In the genomic region with DNA sequence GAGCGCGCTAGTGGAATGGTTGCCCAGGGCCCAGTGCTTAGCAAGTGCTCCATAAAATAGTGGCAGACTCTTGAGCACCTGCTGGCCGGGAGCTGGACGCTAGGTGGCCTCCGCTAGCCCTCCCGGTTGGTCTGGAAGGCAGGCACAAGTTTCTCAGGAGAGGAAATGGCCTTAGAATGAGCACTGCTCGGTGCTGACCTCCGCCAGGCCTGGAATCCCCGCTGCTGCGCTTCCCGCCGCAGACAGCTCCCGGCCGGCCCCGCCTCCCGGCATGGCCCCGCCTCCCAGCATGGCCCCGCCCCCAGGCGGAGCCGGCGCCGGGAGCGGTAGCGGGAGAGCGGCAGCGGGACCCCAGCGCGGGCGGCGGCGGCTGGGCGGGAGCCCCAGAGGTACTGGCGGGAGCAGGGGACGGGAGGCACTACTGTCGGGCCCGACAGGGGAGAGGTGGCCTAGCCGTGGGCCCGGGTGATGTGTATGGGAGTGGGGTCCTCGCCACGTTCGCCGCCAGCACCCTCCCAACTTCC, we compare ENCODE assay signal across 8 cellular contexts. TPM values are rescaled to one million over a fixed set of nuclear protein-coding genes. Genes with fewer than 3 reads are reported as not detected.
DNase-seq lines count a peak whose midpoint lies in the region; ATAC-seq, FAIRE-seq and TF ChIP-seq lines count a peak whose summit lies in the region.

A gene with protein sequence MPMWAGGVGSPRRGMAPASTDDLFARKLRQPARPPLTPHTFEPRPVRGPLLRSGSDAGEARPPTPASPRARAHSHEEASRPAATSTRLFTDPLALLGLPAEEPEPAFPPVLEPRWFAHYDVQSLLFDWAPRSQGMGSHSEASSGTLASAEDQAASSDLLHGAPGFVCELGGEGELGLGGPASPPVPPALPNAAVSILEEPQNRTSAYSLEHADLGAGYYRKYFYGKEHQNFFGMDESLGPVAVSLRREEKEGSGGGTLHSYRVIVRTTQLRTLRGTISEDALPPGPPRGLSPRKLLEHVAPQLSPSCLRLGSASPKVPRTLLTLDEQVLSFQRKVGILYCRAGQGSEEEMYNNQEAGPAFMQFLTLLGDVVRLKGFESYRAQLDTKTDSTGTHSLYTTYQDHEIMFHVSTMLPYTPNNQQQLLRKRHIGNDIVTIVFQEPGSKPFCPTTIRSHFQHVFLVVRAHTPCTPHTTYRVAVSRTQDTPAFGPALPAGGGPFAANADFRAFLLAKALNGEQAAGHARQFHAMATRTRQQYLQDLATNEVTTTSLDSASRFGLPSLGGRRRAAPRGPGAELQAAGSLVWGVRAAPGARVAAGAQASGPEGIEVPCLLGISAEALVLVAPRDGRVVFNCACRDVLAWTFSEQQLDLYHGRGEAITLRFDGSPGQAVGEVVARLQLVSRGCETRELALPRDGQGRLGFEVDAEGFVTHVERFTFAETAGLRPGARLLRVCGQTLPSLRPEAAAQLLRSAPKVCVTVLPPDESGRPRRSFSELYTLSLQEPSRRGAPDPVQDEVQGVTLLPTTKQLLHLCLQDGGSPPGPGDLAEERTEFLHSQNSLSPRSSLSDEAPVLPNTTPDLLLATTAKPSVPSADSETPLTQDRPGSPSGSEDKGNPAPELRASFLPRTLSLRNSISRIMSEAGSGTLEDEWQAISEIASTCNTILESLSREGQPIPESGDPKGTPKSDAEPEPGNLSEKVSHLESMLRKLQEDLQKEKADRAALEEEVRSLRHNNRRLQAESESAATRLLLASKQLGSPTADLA (plus strand): TSS at position 308 of the 524 bp plus-strand sequence. CDS start 2,821 bp downstream, outside the sequence.

- FAIRE-seq in GM12892 (lab: Jason Lieb, UNC), result peak; percentile 96

- H3K36me3 Mint-ChIP-seq in activated CD8-positive, alpha-beta T cell treated with anti-CD3 and anti-CD28 coated beads, Interleukin-2, amount 10 ng/mL, durations not matched to agents 7 days and 5 days (ENCODE audit: low read depth), result peaks cover 66% of the 10 kb centered on the region

- no peaks in the 10 kb centered on the region for H3K9me3 ChIP-seq in lung (ENCODE audit: control insufficient read depth in 2 of 2, insufficient read depth in 1 of 2, low read length in 1 of 2)

- H3K27me3 ChIP-seq in lung (ENCODE audit: control insufficient read depth, insufficient read depth), result no peaks in the 10 kb centered on the region

- H3K36me3 ChIP-seq in lung (ENCODE audit: control insufficient read depth in 2 of 2, insufficient read depth in 2 of 2, low read length in 2 of 2), result peaks cover 0 to 46% of the 10 kb centered on the region in 2 donors

- H3K4me1 Mint-ChIP-seq in activated CD8-positive, alpha-beta T cell treated with anti-CD3 and anti-CD28 coated beads, Interleukin-2, amount 10 ng/mL, durations not matched to agents 7 days and 5 days (ENCODE audit: low read depth), result peaks cover 68% of the 10 kb centered on the region

- no peaks in the 10 kb centered on the region for H3K9me3 Mint-ChIP-seq in activated CD8-positive, alpha-beta T cell treated with anti-CD3 and anti-CD28 coated beads, Interleukin-2, amount 10 ng/mL, durations not matched to agents 7 days and 5 days (ENCODE audit: insufficient read depth)

- ATAC-seq in HG02938 (IDR thresholded peaks at IDR 0.05; ENCODE audit: unreplicated experiment) (peak; percentile 33), lung (ENCODE audit: insufficient read depth, low FRiP score) (peak; percentile 87), GM18858 (IDR thresholded peaks at IDR 0.05; ENCODE audit: unreplicated experiment) (no peak)
- ATAC-seq in activated CD8-positive, alpha-beta T cell treated with anti-CD3 and anti-CD28 coated beads, Interleukin-2, amount 10 ng/mL, durations not matched to agents 7 days and 5 days, result peak; percentile 55

- H3K4me1 ChIP-seq in lung (ENCODE audit: control insufficient read depth in 2 of 2, insufficient read depth in 2 of 2, low read length in 2 of 2), result peaks cover 0 to 26% of the 10 kb centered on the region in 2 donors

- POLR2A ChIA-PET in activated CD8-positive, alpha-beta T cell treated with anti-CD3 and anti-CD28 coated beads, Interleukin-2, amount 10 ng/mL, durations not matched to agents 7 days and 5 days (lab: Charles Lee), result interaction anchor here (0.6 to 3.5 kb wide), 12 partner anchors 12 to 221 kb away, joined by 3 to 50 read pairs (median 6); a partner anchor contains a TSS

- peak within 1 kb of the TSS; percentile 72 for H3K4me3 ChIP-seq in lung

- H3K27ac ChIP-seq in lung (ENCODE audit: low read depth in 1 of 2, low read length in 1 of 2), result peak within 1 kb of the TSS; percentile 37 to 94

- peak; percentile 30 for TF ChIP-seq CTCF in lung (IDR thresholded peaks at IDR 0.05; ENCODE audit: control extremely low read depth, extremely low read depth)

- CTCF ChIA-PET in activated CD8-positive, alpha-beta T cell treated with anti-CD3 and anti-CD28 coated beads, Interleukin-2, amount 10 ng/mL, durations not matched to agents 7 days and 5 days (lab: Charles Lee), result interaction anchor here (0.9 to 3.3 kb wide), 13 partner anchors 12 to 246 kb away, joined by 3 to 25 read pairs (median 5); a partner anchor contains a TSS

- WGBS in lung, 2 donors, result 4 to 8% methylated on average over 29 to 42 of the region's 42 CpGs

- peak within 1 kb of the TSS; percentile 98 for H3K27ac Mint-ChIP-seq in activated CD8-positive, alpha-beta T cell treated with anti-CD3 and anti-CD28 coated beads, Interleukin-2, amount 10 ng/mL, durations not matched to agents 7 days and 5 days

- peak within 1 kb of the TSS; percentile 98 for H3K4me3 Mint-ChIP-seq in activated CD8-positive, alpha-beta T cell treated with anti-CD3 and anti-CD28 coated beads, Interleukin-2, amount 10 ng/mL, durations not matched to agents 7 days and 5 days

- TF ChIP-seq POLR2A in GM12892 (IDR thresholded peaks at IDR 0.05; ENCODE audit: low read depth, low read length), result peak; percentile 68; the same call in 1 of the 2 replicates

- no peaks in the 10 kb centered on the region for H3K27me3 Mint-ChIP-seq in activated CD8-positive, alpha-beta T cell treated with anti-CD3 and anti-CD28 coated beads, Interleukin-2, amount 10 ng/mL, durations not matched to agents 7 days and 5 days (ENCODE audit: low read depth)

- peak; percentile 80 for DNase-seq in GM12892 (ENCODE audit: insufficient read length)
- DNase-seq in NCI-H748 (lab: John Stamatoyannopoulos, UW; ENCODE audit: unreplicated experiment), result peak; percentile 79
- peak; percentile 72 for DNase-seq in activated CD8-positive, alpha-beta T cell treated with anti-CD3 and anti-CD28 coated beads, Interleukin-2, amount 10 ng/mL, durations not matched to agents 7 days and 5 days
- peak; percentile 62 for DNase-seq in effector CD8-positive, alpha-beta T cell (lab: John Stamatoyannopoulos, UW)
- peak; percentile 70 for DNase-seq in lung (ENCODE audit: low spot score)
- peak; percentile 44 to 78 (median 60) for DNase-seq in stimulated activated CD4-positive, alpha-beta T cell treated with anti-CD3 and anti-CD28 coated beads, TNF-alpha, amount 100 ng/mL, for 24 hours (ENCODE audit: low read depth in 3 of 3)

RNA-seq across cellular contexts. Expression of the gene that starts here (rescaled TPM):
- polyA plus RNA-seq in GM12892 (2012; ENCODE audit: missing spikeins), result 26.0 TPM
- 100 to 1,000 TPM; 245 to 274 TPM for total RNA-seq in activated CD8-positive, alpha-beta T cell treated with anti-CD3 and anti-CD28 coated beads, Interleukin-2, amount 10 ng/mL, durations not matched to agents 7 days and 5 days
- 10 to 100 TPM; 39.7 to 82.8 TPM for total RNA-seq in lung
- polyA plus RNA-seq in lung, result 100 to 1,000 TPM in 1 of 2 donors, 10 to 100 TPM in 1; 82.8 to 102 TPM
